In the genomic region with DNA sequence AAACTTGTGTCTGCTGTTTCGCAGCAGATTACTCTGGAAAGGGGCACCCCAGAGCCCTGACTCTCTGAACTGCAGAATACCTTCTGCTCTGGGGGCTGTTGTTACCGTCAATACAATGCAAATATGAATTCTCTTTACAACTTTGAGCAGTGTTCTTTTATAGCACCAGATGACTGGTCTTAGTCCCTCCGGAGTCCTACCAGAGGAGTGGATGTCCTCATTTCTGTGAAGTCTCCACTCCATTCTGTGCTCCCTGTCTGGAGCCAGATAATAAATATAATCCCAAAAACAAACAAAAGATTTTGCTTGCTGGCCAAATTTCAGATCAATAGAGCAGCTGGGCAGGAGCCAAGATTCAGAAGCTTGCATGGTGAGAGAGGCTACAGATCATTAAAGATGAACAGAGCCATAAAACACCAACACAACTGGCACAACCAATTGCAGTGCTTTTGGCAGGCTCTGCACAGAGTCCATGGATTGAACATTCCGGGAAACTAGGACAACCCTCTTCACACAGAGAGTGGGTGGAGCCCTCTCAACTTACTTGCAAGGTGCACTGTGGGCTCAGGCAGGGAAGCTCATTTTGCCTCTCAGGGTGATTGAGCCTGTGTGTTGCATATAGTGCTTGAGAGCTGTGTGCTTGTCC, we compare ENCODE assay signal across 13 cellular contexts.
DNase-seq lines count a peak whose midpoint lies in the region; ATAC-seq and TF ChIP-seq lines count a peak whose summit lies in the region.
"Had no signal": no experiment of that assay in that cellular context is flagged by ENCODE, and none has a peak within 500 bp of the region (broad histone marks: within the 10 kb centered on the region; RNA-seq: fewer than 3 reads in every experiment).

No MANE protein-coding gene starts in this region.

- no peak overlapping the region for H3K4me3 Mint-ChIP-seq in activated T-helper 1 cell treated with anti-CD3 and anti-CD28 coated beads, Interleukin-12 subunit alpha, Interleukin-12 subunit beta, Interleukin-2, Interleukin-4 antibody, amounts not matched to agents 30 ng/mL and 10 ng/mL and 1 ng/mL, durations not matched to agents 14 hours and 24 hours and 36 hours

- H3K4me1 ChIP-seq in A673 (ENCODE audit: insufficient read depth, low read length, poor library complexity, severe bottlenecking) = peaks cover 10% of the 10 kb centered on the region
- H3K4me1 ChIP-seq: right atrium auricular region, suprapubic skin had no signal

- no peaks in the 10 kb centered on the region for H3K36me3 ChIP-seq in A673 (ENCODE audit: insufficient read depth, low read length, poor library complexity, severe bottlenecking)
- H3K36me3 ChIP-seq: right atrium auricular region, suprapubic skin had no signal

- peaks cover 4% of the 10 kb centered on the region for H3K27me3 Mint-ChIP-seq in activated T-helper 1 cell treated with anti-CD3 and anti-CD28 coated beads, Interleukin-12 subunit alpha, Interleukin-12 subunit beta, Interleukin-2, Interleukin-4 antibody, amounts not matched to agents 30 ng/mL and 10 ng/mL and 1 ng/mL, durations not matched to agents 14 hours and 24 hours and 36 hours (ENCODE audit: insufficient read depth)

- H3K9me3 Mint-ChIP-seq in activated T-helper 1 cell treated with anti-CD3 and anti-CD28 coated beads, Interleukin-12 subunit alpha, Interleukin-12 subunit beta, Interleukin-2, Interleukin-4 antibody, amounts not matched to agents 30 ng/mL and 10 ng/mL and 1 ng/mL, durations not matched to agents 14 hours and 24 hours and 36 hours = no peaks in the 10 kb centered on the region

- no peak overlapping the region for H3K27ac Mint-ChIP-seq in activated T-helper 1 cell treated with anti-CD3 and anti-CD28 coated beads, Interleukin-12 subunit alpha, Interleukin-12 subunit beta, Interleukin-2, Interleukin-4 antibody, amounts not matched to agents 30 ng/mL and 10 ng/mL and 1 ng/mL, durations not matched to agents 14 hours and 24 hours and 36 hours

- CTCF ChIA-PET in A673 (lab: Charles Lee) = no interaction called here

- no peaks in the 10 kb centered on the region for H3K27me3 ChIP-seq in A673 (replicated peaks; ENCODE audit: insufficient read depth, low read depth, low read length, poor library complexity)
- H3K27me3 ChIP-seq: right atrium auricular region, suprapubic skin had no signal

- no peaks in the 10 kb centered on the region for H3K9me3 ChIP-seq in A673 (ENCODE audit: low read depth, low read length, poor library complexity, severe bottlenecking)
- H3K9me3 ChIP-seq: right atrium auricular region, suprapubic skin had no signal

- no TSS peak for BruUV-seq in A673 (replicated peaks; lab: Mats Ljungman, UMichigan)

- H3K4me3 ChIP-seq in A673 (ENCODE audit: low read depth, low read length, poor library complexity, severe bottlenecking) = no peak overlapping the region
- H3K4me3 ChIP-seq: right atrium auricular region, suprapubic skin had no signal

- no peak for ATAC-seq in GM19324 (IDR thresholded peaks at IDR 0.05; ENCODE audit: low FRiP score, unreplicated experiment)

- POLR2A ChIA-PET in A673 (lab: Charles Lee; ENCODE audit: low non-redundant PET) = interaction anchor here (0.6 kb wide), 1 partner anchor 45 kb away, joined by 3 read pairs; no protein-coding TSS in a partner anchor

- no peak for TF ChIP-seq CTCF in A673 (conservative IDR thresholded peaks at IDR 0.05; ENCODE audit: low read depth, low read length)

- TF ChIP-seq EP300 in Ishikawa (IDR thresholded peaks at IDR 0.05; ENCODE audit: borderline replicate concordance) = peak; percentile 23; the same call in 1 of the 2 replicates

- no peaks in the 10 kb centered on the region for H3K4me1 Mint-ChIP-seq in activated T-helper 1 cell treated with anti-CD3 and anti-CD28 coated beads, Interleukin-12 subunit alpha, Interleukin-12 subunit beta, Interleukin-2, Interleukin-4 antibody, amounts not matched to agents 30 ng/mL and 10 ng/mL and 1 ng/mL, durations not matched to agents 14 hours and 24 hours and 36 hours (ENCODE audit: low read depth)

- intact Hi-C loops in A673 (cut with micrococcal nuclease; ENCODE audit: unreplicated experiment) = no loop called here
- intact Hi-C loops in activated T-helper 1 cell treated with anti-CD3 and anti-CD28 coated beads, Interleukin-12 subunit alpha, Interleukin-12 subunit beta, Interleukin-2, Interleukin-4 antibody, amounts not matched to agents 30 ng/mL and 10 ng/mL and 1 ng/mL, durations not matched to agents 14 hours and 24 hours and 36 hours (cut with micrococcal nuclease) = no loop called here

- no peak; the same call in 1 of the 2 replicates for TF ChIP-seq RAD21 in Ishikawa (IDR thresholded peaks at IDR 0.05; ENCODE audit: low read depth)

- no peak overlapping the region for H3K27ac ChIP-seq in A673 (ENCODE audit: low read depth, low read length, poor library complexity, severe bottlenecking)
- H3K27ac ChIP-seq: right atrium auricular region, suprapubic skin had no signal

- DNase-seq in A673 (ENCODE audit: low spot score) (peak; percentile 69), NCI-H2227 treated with DMSO at 0.1 percent for 48 hours (lab: John Stamatoyannopoulos, UW) (peak; percentile 83), kidney tubule cell (ENCODE audit: low spot score) (peak; percentile 7), middle frontal gyrus (ENCODE audit: extremely low spot score, low spot score) (no peak), AG20443 (ENCODE audit: low spot score) (no peak)
- no peak for DNase-seq in activated T-helper 1 cell treated with anti-CD3 and anti-CD28 coated beads, Interleukin-12 subunit alpha, Interleukin-12 subunit beta, Interleukin-2, Interleukin-4 antibody, amounts not matched to agents 30 ng/mL and 10 ng/mL and 1 ng/mL, durations not matched to agents 14 hours and 24 hours and 36 hours (ENCODE audit: low spot score)
- DNase-seq: effector CD8-positive, alpha-beta T cell; glutamatergic neuron; HCEC 1CT had no signal

- no peaks in the 10 kb centered on the region for H3K36me3 Mint-ChIP-seq in activated T-helper 1 cell treated with anti-CD3 and anti-CD28 coated beads, Interleukin-12 subunit alpha, Interleukin-12 subunit beta, Interleukin-2, Interleukin-4 antibody, amounts not matched to agents 30 ng/mL and 10 ng/mL and 1 ng/mL, durations not matched to agents 14 hours and 24 hours and 36 hours (ENCODE audit: low read depth)

TF ChIP-seq in Ishikawa, 13 proteins besides CTCF, POLR2A, EP300 and RAD21:
- TF ChIP-seq TEAD4 (IDR thresholded peaks at IDR 0.05) (peak; percentile 64), FOXM1 (IDR thresholded peaks at IDR 0.05; ENCODE audit: borderline replicate concordance, low read depth) (no peak), YY1 (IDR thresholded peaks at IDR 0.05; ENCODE audit: low read depth) (no peak), EGR1 (IDR thresholded peaks at IDR 0.05) (0 out of 2 replicates have a peak, but pooled peaks have one; percentile 21), NFIC (IDR thresholded peaks at IDR 0.05) (peak; percentile 74)

Comparison
In these comparisons a context has a peak if more than half of its experiments do, and no peak if none do; other contexts are left out.
1. DNase-seq: peak in A673 (single experiment), NCI-H2227 treated with DMSO at 0.1 percent for 48 hours (single experiment) and kidney tubule cell (single experiment); none in middle frontal gyrus (single experiment), activated T-helper 1 cell treated with anti-CD3 and anti-CD28 coated beads, Interleukin-12 subunit alpha, Interleukin-12 subunit beta, Interleukin-2, Interleukin-4 antibody, amounts not matched to agents 30 ng/mL and 10 ng/mL and 1 ng/mL, durations not matched to agents 14 hours and 24 hours and 36 hours (single experiment) and AG20443 (single experiment).